In genomic region chr19:1045247-1045603, GRCh38 we compare ENCODE assay signal across 9 cellular contexts. TPM values are rescaled to one million over a fixed set of nuclear protein-coding genes. Genes with fewer than 3 reads are reported as not detected.
A peak's percentile ranks its signal among the peaks of the same experiment; 100 is the strongest.
DNase-seq lines count a peak whose midpoint lies in the region; ATAC-seq and TF ChIP-seq lines count a peak whose summit lies in the region.
"Had no signal": no experiment of that assay in that cellular context is flagged by ENCODE, and none has a peak within 500 bp of the region (broad histone marks: within the 10 kb centered on the region; RNA-seq: fewer than 3 reads in every experiment).

No MANE protein-coding gene starts in this region.

- no peak overlapping the region for H3K4me3 Mint-ChIP-seq in activated naive CD8-positive, alpha-beta T cell treated with anti-CD3 and anti-CD28 coated beads, Interleukin-2, amount 50 U/mL, for 24 hours

- peaks cover 13% of the 10 kb centered on the region for H3K4me1 Mint-ChIP-seq in activated naive CD8-positive, alpha-beta T cell treated with anti-CD3 and anti-CD28 coated beads, Interleukin-2, amount 50 U/mL, for 24 hours

- no peaks in the 10 kb centered on the region for H3K27me3 Mint-ChIP-seq in activated naive CD8-positive, alpha-beta T cell treated with anti-CD3 and anti-CD28 coated beads, Interleukin-2, amount 50 U/mL, for 24 hours

- TF ChIP-seq CTCF in Peyer's patch (IDR thresholded peaks at IDR 0.05): no peak

- peaks cover 3 to 27% (median 12%) of the 10 kb centered on the region in 4 donors for H3K4me1 ChIP-seq in Peyer's patch

- H3K9me3 ChIP-seq in Peyer's patch: no peaks in the 10 kb centered on the region
- H3K9me3 ChIP-seq: BLaER1 had no signal

- no peaks in the 10 kb centered on the region for H3K36me3 Mint-ChIP-seq in activated naive CD8-positive, alpha-beta T cell treated with anti-CD3 and anti-CD28 coated beads, Interleukin-2, amount 50 U/mL, for 24 hours (ENCODE audit: low read depth)

- no peak for TF ChIP-seq POLR2A in Peyer's patch (IDR thresholded peaks at IDR 0.05)

- no peak overlapping the region for H3K4me3 ChIP-seq in Peyer's patch
- H3K4me3 ChIP-seq: BLaER1 had no signal

- DNase-seq in NCI-H748 (lab: John Stamatoyannopoulos, UW; ENCODE audit: unreplicated experiment): peak; percentile 57
- no peak for DNase-seq in NCI-H748 treated with DMSO at 0.1 percent for 48 hours (lab: John Stamatoyannopoulos, UW)
- peak in 2 of 3 donors; percentile 69 to 77 for DNase-seq in Peyer's patch
- DNase-seq in activated naive CD8-positive, alpha-beta T cell treated with anti-CD3 and anti-CD28 coated beads, Interleukin-2, amount 50 U/mL, for 24 hours: peak; percentile 76
- DNase-seq in stimulated activated CD4-positive, alpha-beta T cell treated with anti-CD3 and anti-CD28 coated beads, Interleukin-4, amount 100 ng/mL, for 1 hour: peak; percentile 61

- peaks cover 0 to 5% (median 0%) of the 10 kb centered on the region in 3 donors for H3K36me3 ChIP-seq in Peyer's patch

- ATAC-seq in activated naive CD8-positive, alpha-beta T cell treated with anti-CD3 and anti-CD28 coated beads, Interleukin-2, amount 50 U/mL, for 24 hours: peak; percentile 81
- no peak for ATAC-seq in GM18517 (IDR thresholded peaks at IDR 0.05; ENCODE audit: unreplicated experiment)
- ATAC-seq in HG02938 (IDR thresholded peaks at IDR 0.05; ENCODE audit: unreplicated experiment): no peak
- ATAC-seq in GM18502 (IDR thresholded peaks at IDR 0.05; ENCODE audit: poor library complexity, unreplicated experiment): no peak

- no peaks in the 10 kb centered on the region for H3K27me3 ChIP-seq in Peyer's patch
- H3K27me3 ChIP-seq: BLaER1 had no signal

- no peaks in the 10 kb centered on the region for H3K9me3 Mint-ChIP-seq in activated naive CD8-positive, alpha-beta T cell treated with anti-CD3 and anti-CD28 coated beads, Interleukin-2, amount 50 U/mL, for 24 hours

- H3K27ac Mint-ChIP-seq in activated naive CD8-positive, alpha-beta T cell treated with anti-CD3 and anti-CD28 coated beads, Interleukin-2, amount 50 U/mL, for 24 hours: no peak overlapping the region

- H3K27ac ChIP-seq in Peyer's patch: no peak overlapping the region
- H3K27ac ChIP-seq: BLaER1 had no signal

RNA-seq across cellular contexts. Expression of gene ABCA7, which starts 5.3 kb away (rescaled TPM):
- 100 to 1,000 TPM in 1 of 4 donors, 10 to 100 TPM in 3; 30.1 to 162 (median 72.1) TPM for total RNA-seq in Peyer's patch

RNA-seq across cellular contexts. Expression of gene CNN2, which starts 18.8 kb away (rescaled TPM):
- 10 to 100 TPM; 20.6 to 47.0 (median 22.6) TPM for total RNA-seq in Peyer's patch

RNA-seq across cellular contexts. Expression of gene ARHGAP45, which starts 21.7 kb away (rescaled TPM):
- 100 to 1,000 TPM in 2 of 4 donors, 10 to 100 TPM in 2; 82.6 to 187 (median 118) TPM for total RNA-seq in Peyer's patch

RNA-seq across cellular contexts. Expression of gene RNU6-2, which starts 23.9 kb away (rescaled TPM):
- total RNA-seq in Peyer's patch: not detected

RNA-seq across cellular contexts. Expression of gene TMEM259, which starts 24.3 kb away (rescaled TPM):
- 100 to 1,000 TPM; 287 to 409 (median 366) TPM for total RNA-seq in Peyer's patch
